In the genomic region with DNA sequence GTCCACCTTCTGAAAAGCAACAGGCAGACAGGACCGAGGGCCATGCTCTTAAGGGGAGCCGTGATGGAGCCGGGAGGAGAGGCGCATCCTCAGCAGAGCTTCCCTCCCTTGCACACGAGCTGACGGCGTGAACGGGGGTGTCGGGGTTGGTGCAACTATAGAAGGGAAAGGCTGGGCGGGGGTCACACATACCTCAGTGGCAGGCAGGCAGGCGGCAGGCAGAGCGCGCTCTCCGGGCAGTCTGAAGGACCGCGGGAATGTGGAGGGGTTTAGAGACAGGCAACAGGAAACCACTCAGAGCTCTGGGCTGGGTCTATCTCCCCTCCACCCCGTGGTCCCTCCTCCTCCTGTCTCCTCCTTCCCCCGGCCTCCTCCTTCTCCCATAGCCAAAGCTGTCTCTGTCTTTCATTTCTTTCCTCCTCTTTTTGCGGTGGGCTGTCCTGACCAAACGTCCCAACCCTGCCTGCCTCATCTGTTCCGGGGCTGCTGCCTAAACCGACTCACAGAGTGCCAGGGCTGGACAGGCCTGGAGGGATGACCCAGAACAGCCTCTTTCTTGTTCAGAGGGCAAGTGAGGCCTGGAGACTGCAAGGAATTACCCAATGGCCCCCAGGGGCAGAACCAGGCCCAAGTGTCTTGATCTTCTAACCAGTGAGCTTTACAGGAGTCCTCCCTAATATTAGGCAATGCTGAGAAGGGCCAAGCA, we compare ENCODE assay signal across 1 cellular context.
TF ChIP-seq lines count a peak whose summit lies in the region.

A gene with protein sequence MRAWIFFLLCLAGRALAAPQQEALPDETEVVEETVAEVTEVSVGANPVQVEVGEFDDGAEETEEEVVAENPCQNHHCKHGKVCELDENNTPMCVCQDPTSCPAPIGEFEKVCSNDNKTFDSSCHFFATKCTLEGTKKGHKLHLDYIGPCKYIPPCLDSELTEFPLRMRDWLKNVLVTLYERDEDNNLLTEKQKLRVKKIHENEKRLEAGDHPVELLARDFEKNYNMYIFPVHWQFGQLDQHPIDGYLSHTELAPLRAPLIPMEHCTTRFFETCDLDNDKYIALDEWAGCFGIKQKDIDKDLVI (minus strand): TSS at position 243 of the 706 bp plus-strand sequence. CDS start 10,727 bp downstream, outside the sequence.

TF ChIP-seq in WTC11, 78 proteins besides CTCF, POLR2A, EP300 and RAD21 (continued from another document):
- TF ChIP-seq, protein P1, sequence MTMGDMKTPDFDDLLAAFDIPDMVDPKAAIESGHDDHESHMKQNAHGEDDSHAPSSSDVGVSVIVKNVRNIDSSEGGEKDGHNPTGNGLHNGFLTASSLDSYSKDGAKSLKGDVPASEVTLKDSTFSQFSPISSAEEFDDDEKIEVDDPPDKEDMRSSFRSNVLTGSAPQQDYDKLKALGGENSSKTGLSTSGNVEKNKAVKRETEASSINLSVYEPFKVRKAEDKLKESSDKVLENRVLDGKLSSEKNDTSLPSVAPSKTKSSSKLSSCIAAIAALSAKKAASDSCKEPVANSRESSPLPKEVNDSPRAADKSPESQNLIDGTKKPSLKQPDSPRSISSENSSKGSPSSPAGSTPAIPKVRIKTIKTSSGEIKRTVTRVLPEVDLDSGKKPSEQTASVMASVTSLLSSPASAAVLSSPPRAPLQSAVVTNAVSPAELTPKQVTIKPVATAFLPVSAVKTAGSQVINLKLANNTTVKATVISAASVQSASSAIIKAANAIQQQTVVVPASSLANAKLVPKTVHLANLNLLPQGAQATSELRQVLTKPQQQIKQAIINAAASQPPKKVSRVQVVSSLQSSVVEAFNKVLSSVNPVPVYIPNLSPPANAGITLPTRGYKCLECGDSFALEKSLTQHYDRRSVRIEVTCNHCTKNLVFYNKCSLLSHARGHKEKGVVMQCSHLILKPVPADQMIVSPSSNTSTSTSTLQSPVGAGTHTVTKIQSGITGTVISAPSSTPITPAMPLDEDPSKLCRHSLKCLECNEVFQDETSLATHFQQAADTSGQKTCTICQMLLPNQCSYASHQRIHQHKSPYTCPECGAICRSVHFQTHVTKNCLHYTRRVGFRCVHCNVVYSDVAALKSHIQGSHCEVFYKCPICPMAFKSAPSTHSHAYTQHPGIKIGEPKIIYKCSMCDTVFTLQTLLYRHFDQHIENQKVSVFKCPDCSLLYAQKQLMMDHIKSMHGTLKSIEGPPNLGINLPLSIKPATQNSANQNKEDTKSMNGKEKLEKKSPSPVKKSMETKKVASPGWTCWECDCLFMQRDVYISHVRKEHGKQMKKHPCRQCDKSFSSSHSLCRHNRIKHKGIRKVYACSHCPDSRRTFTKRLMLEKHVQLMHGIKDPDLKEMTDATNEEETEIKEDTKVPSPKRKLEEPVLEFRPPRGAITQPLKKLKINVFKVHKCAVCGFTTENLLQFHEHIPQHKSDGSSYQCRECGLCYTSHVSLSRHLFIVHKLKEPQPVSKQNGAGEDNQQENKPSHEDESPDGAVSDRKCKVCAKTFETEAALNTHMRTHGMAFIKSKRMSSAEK (CRISPR knock-in tag; IDR thresholded peaks at IDR 0.05; ENCODE audit: borderline replicate concordance): no peak
- TF ChIP-seq NR2C2 (CRISPR knock-in tag; IDR thresholded peaks at IDR 0.05) (0 out of 2 replicates have a peak, but pooled peaks have one; percentile 4), HMGA2 (CRISPR knock-in tag; IDR thresholded peaks at IDR 0.05) (no peak), ZNF396 (CRISPR knock-in tag; IDR thresholded peaks at IDR 0.05; ENCODE audit: borderline replicate concordance) (no peak), TEAD4 (CRISPR knock-in tag; IDR thresholded peaks at IDR 0.05) (no peak), GABPB1 (CRISPR knock-in tag; IDR thresholded peaks at IDR 0.05) (no peak), SP1 (CRISPR knock-in tag; conservative IDR thresholded peaks at IDR 0.05) (no peak), ZNF671 (CRISPR knock-in tag; IDR thresholded peaks at IDR 0.05) (no peak), SOX15 (CRISPR knock-in tag; IDR thresholded peaks at IDR 0.05) (no peak)
- TF ChIP-seq, protein P2, sequence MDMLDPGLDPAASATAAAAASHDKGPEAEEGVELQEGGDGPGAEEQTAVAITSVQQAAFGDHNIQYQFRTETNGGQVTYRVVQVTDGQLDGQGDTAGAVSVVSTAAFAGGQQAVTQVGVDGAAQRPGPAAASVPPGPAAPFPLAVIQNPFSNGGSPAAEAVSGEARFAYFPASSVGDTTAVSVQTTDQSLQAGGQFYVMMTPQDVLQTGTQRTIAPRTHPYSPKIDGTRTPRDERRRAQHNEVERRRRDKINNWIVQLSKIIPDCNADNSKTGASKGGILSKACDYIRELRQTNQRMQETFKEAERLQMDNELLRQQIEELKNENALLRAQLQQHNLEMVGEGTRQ (CRISPR knock-in tag; IDR thresholded peaks at IDR 0.05): 0 out of 2 replicates have a peak, but pooled peaks have one; percentile 18
- TF ChIP-seq, protein P3, sequence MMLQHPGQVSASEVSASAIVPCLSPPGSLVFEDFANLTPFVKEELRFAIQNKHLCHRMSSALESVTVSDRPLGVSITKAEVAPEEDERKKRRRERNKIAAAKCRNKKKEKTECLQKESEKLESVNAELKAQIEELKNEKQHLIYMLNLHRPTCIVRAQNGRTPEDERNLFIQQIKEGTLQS (CRISPR knock-in tag; conservative IDR thresholded peaks at IDR 0.05): no peak
- TF ChIP-seq, protein P4, sequence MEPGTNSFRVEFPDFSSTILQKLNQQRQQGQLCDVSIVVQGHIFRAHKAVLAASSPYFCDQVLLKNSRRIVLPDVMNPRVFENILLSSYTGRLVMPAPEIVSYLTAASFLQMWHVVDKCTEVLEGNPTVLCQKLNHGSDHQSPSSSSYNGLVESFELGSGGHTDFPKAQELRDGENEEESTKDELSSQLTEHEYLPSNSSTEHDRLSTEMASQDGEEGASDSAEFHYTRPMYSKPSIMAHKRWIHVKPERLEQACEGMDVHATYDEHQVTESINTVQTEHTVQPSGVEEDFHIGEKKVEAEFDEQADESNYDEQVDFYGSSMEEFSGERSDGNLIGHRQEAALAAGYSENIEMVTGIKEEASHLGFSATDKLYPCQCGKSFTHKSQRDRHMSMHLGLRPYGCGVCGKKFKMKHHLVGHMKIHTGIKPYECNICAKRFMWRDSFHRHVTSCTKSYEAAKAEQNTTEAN (CRISPR knock-in tag; IDR thresholded peaks at IDR 0.05): peak; percentile 45; the same call in 1 of the 2 replicates
